Comparison of ENCODE assay signal across 8 cellular contexts in genomic region chr13:110575322-110576069, GRCh38. TPM values are rescaled to one million over a fixed set of nuclear protein-coding genes. Genes with fewer than 3 reads are reported as not detected.
A peak's percentile ranks its signal among the peaks of the same experiment; 100 is the strongest.
DNase-seq lines count a peak whose midpoint lies in the region; ATAC-seq and TF ChIP-seq lines count a peak whose summit lies in the region.

No MANE protein-coding gene starts in this region.

- DNase-seq in NCI-H2107 treated with DMSO at 0.1 percent for 48 hours (lab: John Stamatoyannopoulos, UW; ENCODE audit: unreplicated experiment), result peak; percentile 61
- DNase-seq in NCI-H2107 (lab: John Stamatoyannopoulos, UW), result no peak
- no peak for DNase-seq in HCT116 (ENCODE audit: low read depth, low spot score)
- peak; percentile 32 for DNase-seq in M059J (ENCODE audit: low read depth)
- DNase-seq in activated naive CD8-positive, alpha-beta T cell treated with anti-CD3 and anti-CD28 coated beads, Interleukin-2, amount 10 ng/mL, durations not matched to agents 7 days and 5 days, result peak; percentile 41
- no peak for DNase-seq in natural killer cell treated with Interleukin-12 subunit alpha and Interleukin-12 subunit beta and Interleukin-15 and Interleukin-18, amount 100 ng/mL, for 72 hours (ENCODE audit: low spot score)
- no peak for DNase-seq in NCI-H187 (lab: John Stamatoyannopoulos, UW)
- no peak for DNase-seq in NCI-H2227 treated with DMSO at 0.1 percent for 48 hours (lab: John Stamatoyannopoulos, UW)

- no peaks in the 10 kb centered on the region for H3K9me2 ChIP-seq in HCT116 (ENCODE audit: insufficient read depth)

- TF ChIP-seq CTCF in HCT116 (IDR thresholded peaks at IDR 0.05 in 2 of 3, conservative IDR thresholded peaks at IDR 0.05 in 1 of 3; ENCODE audit: borderline replicate concordance in 1 of 3, insufficient read depth in 1 of 3, low read depth in 2 of 3, low read length in 2 of 3), result no peak

- no peaks in the 10 kb centered on the region for H3K79me2 ChIP-seq in HCT116 (ENCODE audit: insufficient read depth, low read length)

- TF ChIP-seq POLR2A in HCT116 (IDR thresholded peaks at IDR 0.05; ENCODE audit: borderline replicate concordance, extremely low read depth, insufficient read depth, insufficient read length), result no peak

- peaks cover 76% of the 10 kb centered on the region for H3K27me3 Mint-ChIP-seq in activated naive CD8-positive, alpha-beta T cell treated with anti-CD3 and anti-CD28 coated beads, Interleukin-2, amount 10 ng/mL, durations not matched to agents 7 days and 5 days
- H3K27me3 Mint-ChIP-seq in natural killer cell treated with Interleukin-12 subunit alpha and Interleukin-12 subunit beta and Interleukin-15 and Interleukin-18, amount 100 ng/mL, for 72 hours, result peaks cover 23 to 46% of the 10 kb centered on the region in 2 donors

- peak overlapping the region; percentile 12 for H2AFZ ChIP-seq in HCT116 (ENCODE audit: low read depth, low read length, poor library complexity, severe bottlenecking)

- peak overlapping the region; percentile 50 for H3K4me2 ChIP-seq in HCT116 (ENCODE audit: low read length)

- no peak overlapping the region for H3K4me3 ChIP-seq in HCT116 (replicated peaks in 1 of 2; ENCODE audit: low read depth in 1 of 2, low read length in 2 of 2)

- peaks cover 12% of the 10 kb centered on the region for H3K4me1 Mint-ChIP-seq in activated naive CD8-positive, alpha-beta T cell treated with anti-CD3 and anti-CD28 coated beads, Interleukin-2, amount 10 ng/mL, durations not matched to agents 7 days and 5 days
- H3K4me1 Mint-ChIP-seq in natural killer cell treated with Interleukin-12 subunit alpha and Interleukin-12 subunit beta and Interleukin-15 and Interleukin-18, amount 100 ng/mL, for 72 hours (ENCODE audit: low read depth in 2 of 2), result peaks cover 10% of the 10 kb centered on the region in 2 donors

- H3K27me3 ChIP-seq in HCT116 (ENCODE audit: insufficient read depth, low read length), result no peaks in the 10 kb centered on the region

- H3K27ac Mint-ChIP-seq in activated naive CD8-positive, alpha-beta T cell treated with anti-CD3 and anti-CD28 coated beads, Interleukin-2, amount 10 ng/mL, durations not matched to agents 7 days and 5 days, result no peak overlapping the region
- H3K27ac Mint-ChIP-seq in natural killer cell treated with Interleukin-12 subunit alpha and Interleukin-12 subunit beta and Interleukin-15 and Interleukin-18, amount 100 ng/mL, for 72 hours, result no peak overlapping the region

- no peaks in the 10 kb centered on the region for H4K20me1 ChIP-seq in HCT116 (ENCODE audit: insufficient read depth)

- ATAC-seq in HCT116, result peak; percentile 78
- peak; percentile 73 for ATAC-seq in activated naive CD8-positive, alpha-beta T cell treated with anti-CD3 and anti-CD28 coated beads, Interleukin-2, amount 10 ng/mL, durations not matched to agents 7 days and 5 days (ENCODE audit: low read depth)
- ATAC-seq in natural killer cell treated with Interleukin-12 subunit alpha and Interleukin-12 subunit beta and Interleukin-15 and Interleukin-18, amount 100 ng/mL, for 72 hours, result peak in 1 of 2 donors; percentile 53

- RAD21 ChIA-PET in HCT116 (lab: Charles Lee; ENCODE audit: low non-redundant PET in 1 of 2, low total read pairs in 2 of 2, uncharacterized antibody in 2 of 2, unreplicated experiment in 2 of 2), result interaction anchor here in 1 of 2 experiments (0.7 kb wide), 1 partner anchor 120 kb away, joined by 5 read pairs; no protein-coding TSS in a partner anchor

- H3K36me3 ChIP-seq in HCT116 (ENCODE audit: control insufficient read depth in 1 of 2, insufficient read depth in 2 of 2, low read length in 2 of 2), result no peaks in the 10 kb centered on the region

- intact Hi-C loops in HCT116 (cut with micrococcal nuclease), result no loop called here

- TF ChIP-seq RAD21 in HCT116 (IDR thresholded peaks at IDR 0.05; ENCODE audit: low read depth), result peak; percentile 51

- CTCF ChIA-PET in HCT116 (lab: Charles Lee), result interaction anchor here (1.5 kb wide), 1 partner anchor 120 kb away, joined by 3 read pairs; no protein-coding TSS in a partner anchor

- no peaks in the 10 kb centered on the region for H3K9me3 ChIP-seq in HCT116 (ENCODE audit: control insufficient read depth in 1 of 2, insufficient read depth in 1 of 2, low read depth in 1 of 2, low read length in 2 of 2)

- POLR2A ChIA-PET in HCT116 (lab: Charles Lee), result no interaction called here
- POLR2A ChIA-PET in activated naive CD8-positive, alpha-beta T cell treated with anti-CD3 and anti-CD28 coated beads, Interleukin-2, amount 10 ng/mL, durations not matched to agents 7 days and 5 days (lab: Charles Lee), result no interaction called here

- BruUV-seq in HCT116 (replicated peaks; lab: Mats Ljungman, UMichigan), result no TSS peak

- H3K27ac ChIP-seq in HCT116 (ENCODE audit: low read depth, low read length), result no peak overlapping the region

- H3K9me3 Mint-ChIP-seq in activated naive CD8-positive, alpha-beta T cell treated with anti-CD3 and anti-CD28 coated beads, Interleukin-2, amount 10 ng/mL, durations not matched to agents 7 days and 5 days, result no peaks in the 10 kb centered on the region
- no peaks in the 10 kb centered on the region for H3K9me3 Mint-ChIP-seq in natural killer cell treated with Interleukin-12 subunit alpha and Interleukin-12 subunit beta and Interleukin-15 and Interleukin-18, amount 100 ng/mL, for 72 hours

- peak overlapping the region; percentile 67 for H3K4me3 Mint-ChIP-seq in activated naive CD8-positive, alpha-beta T cell treated with anti-CD3 and anti-CD28 coated beads, Interleukin-2, amount 10 ng/mL, durations not matched to agents 7 days and 5 days
- peak overlapping the region; percentile 27 for H3K4me3 Mint-ChIP-seq in natural killer cell treated with Interleukin-12 subunit alpha and Interleukin-12 subunit beta and Interleukin-15 and Interleukin-18, amount 100 ng/mL, for 72 hours

- H3K9ac ChIP-seq in HCT116 (ENCODE audit: low read length), result no peak overlapping the region

- H3K4me1 ChIP-seq in HCT116 (ENCODE audit: control insufficient read depth in 1 of 2, insufficient read depth in 2 of 2, low read length in 2 of 2), result peaks cover 3 to 13% of the 10 kb centered on the region in 2 experiments

- no peaks in the 10 kb centered on the region for H3K36me3 Mint-ChIP-seq in activated naive CD8-positive, alpha-beta T cell treated with anti-CD3 and anti-CD28 coated beads, Interleukin-2, amount 10 ng/mL, durations not matched to agents 7 days and 5 days
- H3K36me3 Mint-ChIP-seq in natural killer cell treated with Interleukin-12 subunit alpha and Interleukin-12 subunit beta and Interleukin-15 and Interleukin-18, amount 100 ng/mL, for 72 hours, result no peaks in the 10 kb centered on the region

TF ChIP-seq in HCT116, 20 proteins besides CTCF, POLR2A, EP300 and RAD21 (continues in another document):
- TF ChIP-seq FOSL1 (IDR thresholded peaks at IDR 0.05; ENCODE audit: low read depth) (no peak), YY1 (IDR thresholded peaks at IDR 0.05; ENCODE audit: extremely low read depth, insufficient replicate concordance, low read depth, low read length) (no peak), REST (IDR thresholded peaks at IDR 0.05; ENCODE audit: low read depth) (no peak), CEBPB (IDR thresholded peaks at IDR 0.05; ENCODE audit: low read depth) (no peak), POLR2AphosphoS5 (IDR thresholded peaks at IDR 0.05; ENCODE audit: low read depth, low read length) (no peak), MAX (IDR thresholded peaks at IDR 0.05) (no peak), EZH2phosphoT487 (IDR thresholded peaks at IDR 0.05; ENCODE audit: borderline replicate concordance) (no peak), ZFX (IDR thresholded peaks at IDR 0.05) (no peak), SRF (IDR thresholded peaks at IDR 0.05; ENCODE audit: low read depth) (no peak), ELF1 (IDR thresholded peaks at IDR 0.05; ENCODE audit: borderline replicate concordance, low read depth) (no peak)

RNA-seq across cellular contexts. Expression of gene RAB20, which starts 14.0 kb away (rescaled TPM):
- 10.6 TPM for total RNA-seq in HCT116 (2021; ENCODE audit: unreplicated experiment)
- 15.6 and 19.2 TPM in 2 replicates for polyA plus RNA-seq in HCT116 (2012)
- total RNA-seq in M059J (2014; rRNA removed; shearing (Covaris generic)), result 6.1 and 9.3 TPM in 2 replicates
- total RNA-seq in activated naive CD8-positive, alpha-beta T cell treated with anti-CD3 and anti-CD28 coated beads, Interleukin-2, amount 10 ng/mL, durations not matched to agents 7 days and 5 days, result 1 to 10 TPM; 8.8 to 9.9 TPM
- 1 to 10 TPM in 1 of 2 donors, under 1 TPM in 1; 0.47 to 3.1 TPM for total RNA-seq in natural killer cell treated with Interleukin-12 subunit alpha and Interleukin-12 subunit beta and Interleukin-15 and Interleukin-18, amount 100 ng/mL, for 72 hours

RNA-seq across cellular contexts. Expression of gene NAXD, which starts 39.8 kb away (rescaled TPM):
- 32.1 TPM for total RNA-seq in HCT116 (2021; ENCODE audit: unreplicated experiment)
- polyA plus RNA-seq in HCT116 (2012), result 26.9 and 29.5 TPM in 2 replicates
- 10.2 and 22.2 TPM in 2 replicates for total RNA-seq in M059J (2014; rRNA removed; shearing (Covaris generic))
- 10 to 100 TPM; 31.3 TPM for total RNA-seq in activated naive CD8-positive, alpha-beta T cell treated with anti-CD3 and anti-CD28 coated beads, Interleukin-2, amount 10 ng/mL, durations not matched to agents 7 days and 5 days
- 10 to 100 TPM; 20.7 to 31.9 TPM for total RNA-seq in natural killer cell treated with Interleukin-12 subunit alpha and Interleukin-12 subunit beta and Interleukin-15 and Interleukin-18, amount 100 ng/mL, for 72 hours

Comparison
In these comparisons a context has a peak if more than half of its experiments do, and no peak if none do; other contexts are left out.
1. DNase-seq: peak in NCI-H2107 treated with DMSO at 0.1 percent for 48 hours (single experiment), M059J (single experiment) and activated naive CD8-positive, alpha-beta T cell treated with anti-CD3 and anti-CD28 coated beads, Interleukin-2, amount 10 ng/mL, durations not matched to agents 7 days and 5 days (single experiment); none in NCI-H2107 (single experiment), HCT116 (single experiment), natural killer cell treated with Interleukin-12 subunit alpha and Interleukin-12 subunit beta and Interleukin-15 and Interleukin-18, amount 100 ng/mL, for 72 hours (single experiment), NCI-H187 (0 of 2) and NCI-H2227 treated with DMSO at 0.1 percent for 48 hours (single experiment).